Comparison of ENCODE assay signal across 10 cellular contexts in the genomic region with DNA sequence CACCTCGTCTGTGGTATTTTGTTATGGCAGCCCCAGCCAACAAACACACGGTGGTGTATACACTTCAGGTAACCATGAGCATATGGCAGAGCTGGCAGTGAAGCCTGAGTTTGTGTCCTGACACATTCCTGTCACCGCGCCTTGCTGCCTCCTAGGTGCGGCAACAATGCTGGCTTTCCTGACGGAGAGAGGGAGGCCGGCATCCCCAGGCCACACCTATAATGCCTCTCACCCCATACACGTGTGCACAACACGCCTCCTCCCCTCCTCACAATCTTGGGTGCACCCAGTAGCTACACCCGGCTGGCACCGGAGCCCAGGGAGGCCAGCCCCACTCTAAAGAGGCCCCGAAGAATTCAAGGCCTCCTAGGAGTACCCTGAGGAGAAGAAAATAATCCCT.
DNase-seq lines count a peak whose midpoint lies in the region; TF ChIP-seq lines count a peak whose summit lies in the region.
"Had no signal": no experiment of that assay in that cellular context is flagged by ENCODE, and none has a peak within 500 bp of the region (broad histone marks: within the 10 kb centered on the region; RNA-seq: fewer than 3 reads in every experiment).

No MANE protein-coding gene starts in this region.

- 40 to 71% methylated on average over 12 of the region's 12 CpGs for WGBS in lower leg skin, 2 donors

- in situ Hi-C loops in GM13976 (cut with MboI; ENCODE audit: low sequenced_read_pairs, unreplicated experiment), result no loop called here

- peak overlapping the region; percentile 89 for H3K27ac Mint-ChIP-seq in Calu3 (ENCODE audit: unreplicated experiment)
- H3K27ac Mint-ChIP-seq in HFFc6, result peak overlapping the region; percentile 85
- H3K27ac Mint-ChIP-seq: nephron had no signal

- H3K9me3 Mint-ChIP-seq in Calu3 (ENCODE audit: low read depth, unreplicated experiment) (no peaks in the 10 kb centered on the region), HFFc6 (no peaks in the 10 kb centered on the region)
- H3K9me3 Mint-ChIP-seq: nephron had no signal

- H3K4me3 ChIP-seq in lower leg skin (ENCODE audit: low read depth, poor library complexity, severe bottlenecking), result no peak overlapping the region

- no peak for TF ChIP-seq POLR2A in lower leg skin (IDR thresholded peaks at IDR 0.05)

- DNase-seq in Calu3 (peak; percentile 52), HFFc6 (no peak), SW480 (ENCODE audit: low spot score) (peak; percentile 36), lower leg skin (ENCODE audit: low spot score in 2 of 2) (peak; percentile 38 to 87), NCI-H146 treated with DMSO at 0.1 percent for 48 hours (lab: John Stamatoyannopoulos, UW; ENCODE audit: unreplicated experiment) (no peak), posterior cingulate gyrus (no peak), GM13976 (ENCODE audit: low spot score) (no peak), SKM-1 treated with dmso at 0.1 percent for 144 hours (lab: John Stamatoyannopoulos, UW; ENCODE audit: unreplicated experiment) (no peak)
- DNase-seq: NCI-H524 treated with DMSO at 0.1 percent for 48 hours had no signal

- intact Hi-C loops in Calu3 (cut with micrococcal nuclease; ENCODE audit: unreplicated experiment), result no loop called here
- intact Hi-C loops in lower leg skin (cut with DNase I; ENCODE audit: low total_unique reads), result no loop called here
- intact Hi-C loops in posterior cingulate gyrus (cut with DNase I), result no loop called here

- CTCF ChIA-PET in Calu3 (lab: Charles Lee), result interaction anchor here (0.7 to 1.2 kb wide), 5 partner anchors 8 to 299 kb away, joined by 3 to 10 read pairs (median 3); no protein-coding TSS in a partner anchor

- H3K4me3 Mint-ChIP-seq in Calu3 (ENCODE audit: low read depth, unreplicated experiment) (peak overlapping the region; percentile 50), HFFc6 (no peak overlapping the region)
- H3K4me3 Mint-ChIP-seq: nephron had no signal

- no peak for TF ChIP-seq CTCF in Calu3 (IDR thresholded peaks at IDR 0.05; ENCODE audit: unreplicated experiment)
- no peak for TF ChIP-seq CTCF in HFFc6 (IDR thresholded peaks at IDR 0.05)
- no peak for TF ChIP-seq CTCF in lower leg skin (IDR thresholded peaks at IDR 0.05)
- TF ChIP-seq CTCF in GM13976 (IDR thresholded peaks at IDR 0.05; ENCODE audit: borderline replicate concordance, control extremely low read depth, extremely low read depth, insufficient read depth, missing control alignments), result no peak

- H3K27me3 Mint-ChIP-seq in Calu3 (ENCODE audit: unreplicated experiment), result no peaks in the 10 kb centered on the region
- H3K27me3 Mint-ChIP-seq in HFFc6 (ENCODE audit: insufficient read depth), result no peaks in the 10 kb centered on the region; the same call in 1 of the 2 replicates

- H3K36me3 Mint-ChIP-seq in Calu3 (ENCODE audit: insufficient read depth, unreplicated experiment) (peaks cover 10% of the 10 kb centered on the region), HFFc6 (ENCODE audit: low read depth) (0 out of 2 replicates have a peak, but pooled peaks cover 4% of the 10 kb centered on the region)

- no TSS peak for BruUV-seq in Calu3 (replicated peaks; lab: Mats Ljungman, UMichigan)

- H3K4me1 Mint-ChIP-seq in Calu3 (ENCODE audit: low read depth, unreplicated experiment), result peaks cover 21% of the 10 kb centered on the region
- H3K4me1 Mint-ChIP-seq in HFFc6 (ENCODE audit: low read depth), result peaks cover 57% of the 10 kb centered on the region

Comparison
In these comparisons a context has a peak if more than half of its experiments do, and no peak if none do; other contexts are left out.
1. DNase-seq: peak in Calu3 (single experiment), SW480 (single experiment) and lower leg skin (2 of 2); none in HFFc6 (single experiment), NCI-H146 treated with DMSO at 0.1 percent for 48 hours (single experiment), posterior cingulate gyrus (0 of 10), GM13976 (single experiment) and SKM-1 treated with dmso at 0.1 percent for 144 hours (single experiment).